In genomic region chr2:95027369-95027720, GRCh38 we compare ENCODE assay signal across 1 cellular context.
A peak's percentile ranks its signal among the peaks of the same experiment; 100 is the strongest.
TF ChIP-seq lines count a peak whose summit lies in the region.

No MANE protein-coding gene starts in this region.

TF ChIP-seq in GM12878, 131 proteins besides CTCF, POLR2A, EP300 and RAD21:
- TF ChIP-seq NFYA (IDR thresholded peaks at IDR 0.05; ENCODE audit: borderline replicate concordance, low read depth, low read length) = no peak
- TF ChIP-seq FOXK2 (IDR thresholded peaks at IDR 0.05) = 0 out of 2 replicates have a peak, but pooled peaks have one; percentile 17
